23 cellular contexts compared by ENCODE assay signal in the genomic region with DNA sequence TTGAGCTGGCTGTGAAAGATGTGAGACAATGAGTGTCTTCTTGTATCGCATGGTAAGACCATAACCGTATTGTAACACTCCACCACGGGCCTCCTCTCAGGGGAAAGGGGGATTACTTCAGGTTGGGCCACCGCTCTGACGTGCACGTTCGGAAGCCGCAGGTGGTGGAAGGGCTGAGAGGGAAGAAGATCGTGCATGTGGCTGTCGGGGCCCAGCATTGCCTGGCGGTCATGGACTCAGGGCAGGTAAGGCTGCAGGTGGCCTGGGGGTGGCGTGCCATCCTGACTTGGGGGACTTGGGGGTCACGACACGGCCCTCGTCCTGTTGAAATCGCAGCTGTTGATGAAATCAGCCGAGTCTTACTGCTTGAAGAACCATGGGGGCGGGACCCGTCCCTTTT.
DNase-seq lines count a peak whose midpoint lies in the region; ATAC-seq and TF ChIP-seq lines count a peak whose summit lies in the region.
"Had no signal": no experiment of that assay in that cellular context is flagged by ENCODE, and none has a peak within 500 bp of the region (broad histone marks: within the 10 kb centered on the region; RNA-seq: fewer than 3 reads in every experiment).

No MANE protein-coding gene starts in this region.

- POLR2A ChIA-PET in activated CD8-positive, alpha-beta T cell treated with anti-CD3 and anti-CD28 coated beads for 36 hours (lab: Charles Lee), result no interaction called here
- POLR2A ChIA-PET in activated CD8-positive, alpha-beta T cell treated with anti-CD3 and anti-CD28 coated beads, Interleukin-2, amount 10 ng/mL, durations not matched to agents 7 days and 5 days (lab: Charles Lee), result no interaction called here
- POLR2A ChIA-PET in CD4-positive, alpha-beta T cell (lab: Charles Lee), result no interaction called here
- POLR2A ChIA-PET in T-cell (lab: Charles Lee), result no interaction called here

- DNase-seq in activated CD8-positive, alpha-beta T cell treated with anti-CD3 and anti-CD28 coated beads for 36 hours, result no peak
- DNase-seq in activated CD8-positive, alpha-beta T cell treated with anti-CD3 and anti-CD28 coated beads, Interleukin-2, amount 10 ng/mL, durations not matched to agents 7 days and 5 days, result no peak
- no peak for DNase-seq in CD4-positive, alpha-beta T cell
- DNase-seq in T-cell (peak in 2 of 34 experiments; percentile 8 to 9), naive B cell (no peak), transverse colon (no peak), AG08396 (ENCODE audit: low spot score) (no peak), NCI-H146 (lab: John Stamatoyannopoulos, UW) (no peak)
- DNase-seq: 8988T, AML-193, DMS79, H9, HFFc6, MG63, NCI-H1417, NCI-H187, NCI-H446, NCI-H526, Peyer's patch had no signal

- TF ChIP-seq EP300 in transverse colon (IDR thresholded peaks at IDR 0.05; ENCODE audit: low read depth), result no peak

- no peak overlapping the region for H3K27ac Mint-ChIP-seq in activated CD8-positive, alpha-beta T cell treated with anti-CD3 and anti-CD28 coated beads for 36 hours
- no peak overlapping the region for H3K27ac Mint-ChIP-seq in activated CD8-positive, alpha-beta T cell treated with anti-CD3 and anti-CD28 coated beads, Interleukin-2, amount 10 ng/mL, durations not matched to agents 7 days and 5 days
- no peak overlapping the region for H3K27ac Mint-ChIP-seq in CD4-positive, alpha-beta T cell
- peak overlapping the region in 1 of 2 donors; percentile 53 for H3K27ac Mint-ChIP-seq in T-cell
- no peak overlapping the region for H3K27ac Mint-ChIP-seq in naive B cell
- H3K27ac Mint-ChIP-seq: H9, HFFc6 had no signal

- H3K9me3 Mint-ChIP-seq in activated CD8-positive, alpha-beta T cell treated with anti-CD3 and anti-CD28 coated beads for 36 hours, result no peaks in the 10 kb centered on the region
- H3K9me3 Mint-ChIP-seq in activated CD8-positive, alpha-beta T cell treated with anti-CD3 and anti-CD28 coated beads, Interleukin-2, amount 10 ng/mL, durations not matched to agents 7 days and 5 days (ENCODE audit: insufficient read depth), result no peaks in the 10 kb centered on the region
- no peaks in the 10 kb centered on the region for H3K9me3 Mint-ChIP-seq in CD4-positive, alpha-beta T cell
- no peaks in the 10 kb centered on the region for H3K9me3 Mint-ChIP-seq in T-cell
- peaks cover 0 to 2% (median 0%) of the 10 kb centered on the region in 7 donors for H3K9me3 Mint-ChIP-seq in naive B cell
- H3K9me3 Mint-ChIP-seq: H9, HFFc6 had no signal

- no peaks in the 10 kb centered on the region for H3K4me1 Mint-ChIP-seq in activated CD8-positive, alpha-beta T cell treated with anti-CD3 and anti-CD28 coated beads for 36 hours (ENCODE audit: low read depth)
- H3K4me1 Mint-ChIP-seq in activated CD8-positive, alpha-beta T cell treated with anti-CD3 and anti-CD28 coated beads, Interleukin-2, amount 10 ng/mL, durations not matched to agents 7 days and 5 days (ENCODE audit: low read depth), result peaks cover 3% of the 10 kb centered on the region
- H3K4me1 Mint-ChIP-seq in CD4-positive, alpha-beta T cell (ENCODE audit: low read depth), result no peaks in the 10 kb centered on the region
- no peaks in the 10 kb centered on the region for H3K4me1 Mint-ChIP-seq in T-cell
- peaks cover 0 to 5% (median 0%) of the 10 kb centered on the region in 3 donors for H3K4me1 Mint-ChIP-seq in naive B cell

- TF ChIP-seq CTCF in activated CD8-positive, alpha-beta T cell treated with anti-CD3 and anti-CD28 coated beads for 36 hours (IDR thresholded peaks at IDR 0.05), result no peak
- no peak for TF ChIP-seq CTCF in CD4-positive, alpha-beta T cell (IDR thresholded peaks at IDR 0.05)
- TF ChIP-seq CTCF in transverse colon (IDR thresholded peaks at IDR 0.05), result no peak

- H3K36me3 Mint-ChIP-seq in activated CD8-positive, alpha-beta T cell treated with anti-CD3 and anti-CD28 coated beads for 36 hours (ENCODE audit: low read depth), result no peaks in the 10 kb centered on the region
- no peaks in the 10 kb centered on the region for H3K36me3 Mint-ChIP-seq in activated CD8-positive, alpha-beta T cell treated with anti-CD3 and anti-CD28 coated beads, Interleukin-2, amount 10 ng/mL, durations not matched to agents 7 days and 5 days (ENCODE audit: low read depth)
- H3K36me3 Mint-ChIP-seq in CD4-positive, alpha-beta T cell (ENCODE audit: low read depth), result no peaks in the 10 kb centered on the region
- H3K36me3 Mint-ChIP-seq in T-cell, result no peaks in the 10 kb centered on the region
- no peaks in the 10 kb centered on the region for H3K36me3 Mint-ChIP-seq in naive B cell

- no peaks in the 10 kb centered on the region for H3K27me3 Mint-ChIP-seq in activated CD8-positive, alpha-beta T cell treated with anti-CD3 and anti-CD28 coated beads for 36 hours
- H3K27me3 Mint-ChIP-seq in activated CD8-positive, alpha-beta T cell treated with anti-CD3 and anti-CD28 coated beads, Interleukin-2, amount 10 ng/mL, durations not matched to agents 7 days and 5 days (ENCODE audit: low read depth), result peaks cover 2% of the 10 kb centered on the region
- H3K27me3 Mint-ChIP-seq in CD4-positive, alpha-beta T cell, result no peaks in the 10 kb centered on the region
- H3K27me3 Mint-ChIP-seq in T-cell (no peaks in the 10 kb centered on the region), naive B cell (no peaks in the 10 kb centered on the region)

- H3K4me3 ChIP-seq in transverse colon, result no peak overlapping the region
- H3K4me3 ChIP-seq: GM12878, K562, MG63, Peyer's patch had no signal

- intact Hi-C loops in activated CD8-positive, alpha-beta T cell treated with anti-CD3 and anti-CD28 coated beads for 36 hours (cut with micrococcal nuclease), result no loop called here
- intact Hi-C loops in CD4-positive, alpha-beta T cell (cut with DNase I, micrococcal nuclease), result no loop called here
- intact Hi-C loops in transverse colon (cut with DNase I; ENCODE audit: low total_unique reads), result no loop called here

- no peaks in the 10 kb centered on the region for H3K9me3 ChIP-seq in CD4-positive, alpha-beta T cell (ENCODE audit: control insufficient read depth, low read length)
- no peaks in the 10 kb centered on the region for H3K9me3 ChIP-seq in transverse colon
- H3K9me3 ChIP-seq: MG63, Peyer's patch had no signal

- no peak for TF ChIP-seq POLR2A in transverse colon (IDR thresholded peaks at IDR 0.05)

- CTCF ChIA-PET in activated CD8-positive, alpha-beta T cell treated with anti-CD3 and anti-CD28 coated beads for 36 hours (lab: Charles Lee), result no interaction called here
- CTCF ChIA-PET in activated CD8-positive, alpha-beta T cell treated with anti-CD3 and anti-CD28 coated beads, Interleukin-2, amount 10 ng/mL, durations not matched to agents 7 days and 5 days (lab: Charles Lee), result no interaction called here
- CTCF ChIA-PET in CD4-positive, alpha-beta T cell (lab: Charles Lee), result no interaction called here
- CTCF ChIA-PET in T-cell (lab: Charles Lee), result no interaction called here

- 92 to 94% methylated on average over 9 to 19 of the region's 19 CpGs for WGBS in transverse colon (ENCODE audit: low coverage in 1 of 2), 2 donors

- H3K4me3 Mint-ChIP-seq in activated CD8-positive, alpha-beta T cell treated with anti-CD3 and anti-CD28 coated beads for 36 hours, result peak overlapping the region; percentile 0
- no peak overlapping the region for H3K4me3 Mint-ChIP-seq in activated CD8-positive, alpha-beta T cell treated with anti-CD3 and anti-CD28 coated beads, Interleukin-2, amount 10 ng/mL, durations not matched to agents 7 days and 5 days
- H3K4me3 Mint-ChIP-seq in CD4-positive, alpha-beta T cell, result peak overlapping the region; percentile 38
- peak overlapping the region in 2 of 3 donors; percentile 15 to 42 for H3K4me3 Mint-ChIP-seq in T-cell
- H3K4me3 Mint-ChIP-seq in naive B cell, result peak overlapping the region in 5 of 8 donors; percentile 16 to 57 (median 48)
- H3K4me3 Mint-ChIP-seq: H9, HFFc6 had no signal

- H3K27me3 ChIP-seq in CD4-positive, alpha-beta T cell (ENCODE audit: control insufficient read depth, insufficient read depth, low read length), result no peaks in the 10 kb centered on the region
- H3K27me3 ChIP-seq in transverse colon, result no peaks in the 10 kb centered on the region
- H3K27me3 ChIP-seq: MG63, Peyer's patch had no signal

- H3K36me3 ChIP-seq in transverse colon, result no peaks in the 10 kb centered on the region
- H3K36me3 ChIP-seq: MG63, Peyer's patch had no signal

- no peak overlapping the region for H3K27ac ChIP-seq in CD4-positive, alpha-beta T cell (ENCODE audit: low read depth, low read length)
- no peak overlapping the region for H3K27ac ChIP-seq in transverse colon
- H3K27ac ChIP-seq: C4-2B, Peyer's patch had no signal

- no peak for ATAC-seq in activated CD8-positive, alpha-beta T cell treated with anti-CD3 and anti-CD28 coated beads for 36 hours
- no peak for ATAC-seq in activated CD8-positive, alpha-beta T cell treated with anti-CD3 and anti-CD28 coated beads, Interleukin-2, amount 10 ng/mL, durations not matched to agents 7 days and 5 days
- no peak for ATAC-seq in CD4-positive, alpha-beta T cell (ENCODE audit: poor library complexity)
- ATAC-seq in T-cell (replicated peaks in 1 of 4), result no peak
- peak in 1 of 2 donors; percentile 40 for ATAC-seq in naive B cell (ENCODE audit: low read depth in 2 of 2)
- ATAC-seq: GM12878, HepG2, K562 had no signal

- H3K4me1 ChIP-seq in transverse colon, result no peaks in the 10 kb centered on the region
- H3K4me1 ChIP-seq: Peyer's patch had no signal

- in situ Hi-C loops in transverse colon (cut with MboI; ENCODE audit: low pct_ligation_motif_present in 1 of 4, low pct_unique_long_range_greater_than_20kb in 1 of 4, low sequenced_read_pairs in 3 of 4), result no loop called here
